Comparison of ENCODE assay signal across 8 cellular contexts in genomic region chr3:156657440-156657839, GRCh38.
"Had no signal": no experiment of that assay in that cellular context is flagged by ENCODE, and none has a peak within 500 bp of the region (broad histone marks: within the 10 kb centered on the region; RNA-seq: fewer than 3 reads in every experiment).

No MANE protein-coding gene starts in this region.

- FAIRE-seq: HepG2, HTR-8/SVneo had no signal

- DNase-seq: IMR-90, KBM-7, KG1 had no signal

- H3K27ac ChIP-seq: HL-60, KMS-11 had no signal

- H3K9me3 Mint-ChIP-seq: IgD-negative memory B cell had no signal

- H3K27me3 Mint-ChIP-seq: IgD-negative memory B cell had no signal

- H3K9ac ChIP-seq: KMS-11 had no signal

- H3K27ac Mint-ChIP-seq: IgD-negative memory B cell had no signal

- ATAC-seq: HepG2 had no signal

- H3K4me2 ChIP-seq: KMS-11 had no signal

- H3K36me3 Mint-ChIP-seq: IgD-negative memory B cell had no signal

- H3K4me3 Mint-ChIP-seq: IgD-negative memory B cell had no signal
